ENCODE assay signal across 20 cellular contexts in genomic region chr4:107712236-107712635, GRCh38. TPM values are rescaled to one million over a fixed set of nuclear protein-coding genes. Genes with fewer than 3 reads are reported as not detected.
DNase-seq lines count a peak whose midpoint lies in the region; ATAC-seq, FAIRE-seq and TF ChIP-seq lines count a peak whose summit lies in the region.
"Had no signal": no experiment of that assay in that cellular context is flagged by ENCODE, and none has a peak within 500 bp of the region (broad histone marks: within the 10 kb centered on the region; RNA-seq: fewer than 3 reads in every experiment).

No MANE protein-coding gene starts in this region.

- no peak overlapping the region for H3K4me3 Mint-ChIP-seq in astrocyte (ENCODE audit: unreplicated experiment)

- DNase-seq in PC-3: peak; percentile 56
- peak; percentile 15 for DNase-seq in astrocyte (ENCODE audit: low read depth)
- peak; percentile 60 for DNase-seq in kidney tubule cell (ENCODE audit: low spot score)
- no peak for DNase-seq in HuH-7.5 (ENCODE audit: low spot score)
- no peak for DNase-seq in GM13977 (ENCODE audit: low spot score)
- DNase-seq: MM.1S, NCI-H2029, NCI-H446, NCI-H774, PC-9, Right ventricle myocardium superior, RPMI8226 had no signal

- H2AFZ ChIP-seq in PC-3 (ENCODE audit: low read length) (no peak overlapping the region), astrocyte (ENCODE audit: low read depth, low read length) (no peak overlapping the region)
- H2AFZ ChIP-seq: PC-9 had no signal

- H3K4me3 ChIP-seq in PC-3 (ENCODE audit: low read length): no peak overlapping the region
- H3K4me3 ChIP-seq in astrocyte (ENCODE audit: insufficient read depth, low read depth, low read length): no peak overlapping the region
- H3K4me3 ChIP-seq: GM12878, PC-9, SJSA1 had no signal

- peaks cover 38% of the 10 kb centered on the region for H3K4me1 Mint-ChIP-seq in astrocyte (ENCODE audit: low read depth, unreplicated experiment)

- ATAC-seq in PC-3 (peak; percentile 44), GM18868 (IDR thresholded peaks at IDR 0.05; ENCODE audit: unreplicated experiment) (no peak), GM19452 (IDR thresholded peaks at IDR 0.05; ENCODE audit: unreplicated experiment) (no peak)
- ATAC-seq: GM12878, HCT116 had no signal

- H3K4me1 ChIP-seq in PC-3 (ENCODE audit: insufficient read depth, low read length): peaks cover 49% of the 10 kb centered on the region
- peaks cover 3% of the 10 kb centered on the region for H3K4me1 ChIP-seq in astrocyte (ENCODE audit: insufficient read depth, low read length)
- H3K4me1 ChIP-seq: SJSA1 had no signal

- FAIRE-seq in astrocyte (lab: Jason Lieb, UNC): no peak
- FAIRE-seq: G401.6, GM12878 had no signal

- H3K27me3 ChIP-seq in PC-3 (ENCODE audit: low read length) (no peaks in the 10 kb centered on the region), astrocyte (ENCODE audit: insufficient read depth, low read length) (no peaks in the 10 kb centered on the region)
- H3K27me3 ChIP-seq: SJSA1 had no signal

- no peaks in the 10 kb centered on the region for H3K9me3 Mint-ChIP-seq in astrocyte (ENCODE audit: unreplicated experiment)

- intact Hi-C loops in PC-3 (cut with micrococcal nuclease): no loop called here

- H3K27ac Mint-ChIP-seq in astrocyte (ENCODE audit: unreplicated experiment): no peak overlapping the region

- TF ChIP-seq CTCF in 22Rv1 (IDR thresholded peaks at IDR 0.05): no peak
- TF ChIP-seq CTCF in PC-3 (conservative IDR thresholded peaks at IDR 0.05; ENCODE audit: low read depth, low read length): no peak
- no peak for TF ChIP-seq CTCF in astrocyte (IDR thresholded peaks at IDR 0.05; ENCODE audit: insufficient read depth, low read depth, low read length)
- TF ChIP-seq CTCF in GM13977 (IDR thresholded peaks at IDR 0.05; ENCODE audit: extremely low read depth, insufficient read depth, missing control alignments): no peak

- H3K27me3 Mint-ChIP-seq in astrocyte (ENCODE audit: low read depth, unreplicated experiment): no peaks in the 10 kb centered on the region

- no peaks in the 10 kb centered on the region for H3K36me3 ChIP-seq in PC-3 (ENCODE audit: low read depth, low read length)
- H3K36me3 ChIP-seq in astrocyte (ENCODE audit: insufficient read depth, low read length): no peaks in the 10 kb centered on the region

- peaks cover 10% of the 10 kb centered on the region for H3K36me3 Mint-ChIP-seq in astrocyte (ENCODE audit: low read depth, unreplicated experiment)

- H3K9me2 ChIP-seq in PC-3 (replicated peaks; ENCODE audit: low read length): no peaks in the 10 kb centered on the region

- H4K20me1 ChIP-seq in PC-3 (ENCODE audit: low read length): no peaks in the 10 kb centered on the region; the same call in 1 of the 2 replicates
- peaks cover 54% of the 10 kb centered on the region for H4K20me1 ChIP-seq in astrocyte (ENCODE audit: insufficient read depth, low read length)

- CTCF ChIA-PET in PC-3 (lab: Charles Lee): no interaction called here

- H3K27ac ChIP-seq in 22Rv1 (peak overlapping the region; percentile 35; the same call in 1 of the 2 replicates), PC-3 (ENCODE audit: low read length) (peak overlapping the region; percentile 95), astrocyte (ENCODE audit: low read depth, low read length) (no peak overlapping the region)
- H3K27ac ChIP-seq: HL-60, PC-9, SJSA1 had no signal

- in situ Hi-C loops in GM13977 (cut with MboI; ENCODE audit: low pct_unique_long_range_greater_than_20kb, low sequenced_read_pairs, unreplicated experiment): no loop called here

- POLR2A ChIA-PET in PC-3 (lab: Charles Lee; ENCODE audit: unreplicated experiment): no interaction called here

- no TSS peak for BruUV-seq in PC-3 (replicated peaks; lab: Mats Ljungman, UMichigan)

- H3K4me2 ChIP-seq in PC-3 (ENCODE audit: low read length): peak overlapping the region; percentile 34; the same call in 1 of the 2 replicates
- H3K4me2 ChIP-seq in astrocyte (ENCODE audit: low read length): no peak overlapping the region
- H3K4me2 ChIP-seq: PC-9 had no signal

- peaks cover 81% of the 10 kb centered on the region for H3K79me2 ChIP-seq in PC-3 (ENCODE audit: low read length)
- peaks cover 98% of the 10 kb centered on the region for H3K79me2 ChIP-seq in astrocyte (ENCODE audit: insufficient read depth, low read length)

- H3F3A ChIP-seq in PC-3 (ENCODE audit: low read length, unreplicated experiment): no peaks in the 10 kb centered on the region

- H3K9me3 ChIP-seq in PC-3 (ENCODE audit: low read length) (no peaks in the 10 kb centered on the region), astrocyte (ENCODE audit: insufficient read depth, low read depth, low read length) (no peaks in the 10 kb centered on the region)

- H3K9ac ChIP-seq in PC-3 (ENCODE audit: low read length): no peak overlapping the region
- H3K9ac ChIP-seq in astrocyte (ENCODE audit: low read length): no peak overlapping the region

RNA-seq across cellular contexts. Expression of gene PAPSS1, which starts 7.8 kb away (rescaled TPM):
- total RNA-seq in PC-3 (2014; rRNA removed) (24.5 and 28.0 TPM in 2 replicates), astrocyte (100 and 102 TPM in 2 replicates)

Comparison
In these comparisons a context has a peak if more than half of its experiments do, and no peak if none do; other contexts are left out.
1. DNase-seq: peak in PC-3 (single experiment), astrocyte (single experiment) and kidney tubule cell (single experiment); none in HuH-7.5 (single experiment) and GM13977 (single experiment).